In the genomic region with DNA sequence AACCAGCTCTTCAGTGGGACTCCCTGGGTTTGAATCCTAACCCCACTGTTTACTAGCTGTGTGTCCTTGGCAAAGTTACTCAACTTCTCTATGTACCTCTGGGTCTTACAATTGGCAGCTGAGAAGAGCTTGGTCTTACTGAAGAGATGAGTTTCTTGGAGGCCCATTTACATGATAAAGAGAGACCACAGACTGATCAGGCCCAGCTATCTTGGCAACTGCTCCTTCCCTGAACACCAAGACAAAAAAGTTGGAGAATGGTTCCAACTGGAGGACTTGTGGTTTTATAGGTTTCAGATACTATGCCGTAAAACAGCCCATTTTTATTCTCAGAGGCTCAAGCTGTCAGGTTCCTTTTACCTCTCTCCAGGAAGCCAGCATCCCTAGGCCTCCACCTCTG, we compare ENCODE assay signal across 23 cellular contexts.
"Had no signal": no experiment of that assay in that cellular context is flagged by ENCODE, and none has a peak within 500 bp of the region (broad histone marks: within the 10 kb centered on the region; RNA-seq: fewer than 3 reads in every experiment).

No MANE protein-coding gene starts in this region.

- ATAC-seq: foreskin keratinocyte; gastroesophageal sphincter; heart left ventricle; left cardiac atrium; left lung; mucosa of descending colon; natural killer cell treated with Interleukin-12 subunit alpha and Interleukin-12 subunit beta and Interleukin-15 and Interleukin-18, amount 100 ng/mL, for 72 hours; psoas muscle; right cardiac atrium; stimulated activated naive B cell treated with anti-CD40 and anti-IgM and Interleukin-4, amounts not matched to agents 10 μg/mL and 1 μg/mL and 100 μg/mL, for 72 hours; upper lobe of right lung had no signal

- H3K4me1 ChIP-seq: gastroesophageal sphincter, left lung, sigmoid colon, transverse colon, upper lobe of right lung, uterus had no signal

- H3K4me3 ChIP-seq: dorsolateral prefrontal cortex, gastroesophageal sphincter, heart left ventricle, hepatocyte, left lung, mucosa of descending colon, neural progenitor cell, psoas muscle, sigmoid colon, thoracic aorta, transverse colon, upper lobe of right lung, uterus had no signal

- H3K27ac ChIP-seq: dorsolateral prefrontal cortex, foreskin keratinocyte, gastroesophageal sphincter, heart left ventricle, hepatocyte, left lung, neural progenitor cell, psoas muscle, sigmoid colon, thoracic aorta, transverse colon, upper lobe of right lung, uterus had no signal

- H3K9ac ChIP-seq: neural progenitor cell had no signal

- H3K36me3 Mint-ChIP-seq: naive B cell; natural killer cell treated with Interleukin-12 subunit alpha and Interleukin-12 subunit beta and Interleukin-15 and Interleukin-18, amount 100 ng/mL, for 72 hours; neural progenitor cell; stimulated activated naive B cell treated with anti-CD40 and anti-IgM and Interleukin-4, amounts not matched to agents 10 μg/mL and 1 μg/mL and 100 μg/mL, for 72 hours had no signal

- H3K9me3 ChIP-seq: gastroesophageal sphincter, left lung, mucosa of descending colon, psoas muscle, sigmoid colon, thoracic aorta, transverse colon, upper lobe of right lung, uterus had no signal

- DNase-seq: dorsolateral prefrontal cortex; effector CD4-positive, alpha-beta T cell; foreskin keratinocyte; heart left ventricle; left cardiac atrium; left lung; mesenchymal stem cell; mucosa of descending colon; naive B cell; psoas muscle; right cardiac atrium; sigmoid colon; stimulated activated naive B cell treated with anti-CD40 and anti-IgM and Interleukin-4, amounts not matched to agents 10 μg/mL and 1 μg/mL and 100 μg/mL, for 72 hours; transverse colon; upper lobe of right lung; uterus had no signal

- H3K36me3 ChIP-seq: gastroesophageal sphincter, heart left ventricle, left lung, neural progenitor cell, sigmoid colon, thoracic aorta, transverse colon, upper lobe of right lung, uterus had no signal

- H3K4me1 Mint-ChIP-seq: mesothelial cell of epicardium had no signal

- H3K27ac Mint-ChIP-seq: mesothelial cell of epicardium; naive B cell; natural killer cell treated with Interleukin-12 subunit alpha and Interleukin-12 subunit beta and Interleukin-15 and Interleukin-18, amount 100 ng/mL, for 72 hours; neural progenitor cell; stimulated activated naive B cell treated with anti-CD40 and anti-IgM and Interleukin-4, amounts not matched to agents 10 μg/mL and 1 μg/mL and 100 μg/mL, for 72 hours; stimulated activated naive CD8-positive, alpha-beta T cell treated with anti-CD3 and anti-CD28 coated beads, Interleukin-15, Interleukin-2, amounts not matched to agents 100 ng/mL and 50 ng/mL, for 24 hours had no signal

- H3K27me3 Mint-ChIP-seq: naive B cell; natural killer cell treated with Interleukin-12 subunit alpha and Interleukin-12 subunit beta and Interleukin-15 and Interleukin-18, amount 100 ng/mL, for 72 hours; stimulated activated naive B cell treated with anti-CD40 and anti-IgM and Interleukin-4, amounts not matched to agents 10 μg/mL and 1 μg/mL and 100 μg/mL, for 72 hours; stimulated activated naive CD8-positive, alpha-beta T cell treated with anti-CD3 and anti-CD28 coated beads, Interleukin-15, Interleukin-2, amounts not matched to agents 100 ng/mL and 50 ng/mL, for 24 hours had no signal

- H3K9me3 Mint-ChIP-seq: mesothelial cell of epicardium; natural killer cell treated with Interleukin-12 subunit alpha and Interleukin-12 subunit beta and Interleukin-15 and Interleukin-18, amount 100 ng/mL, for 72 hours; neural progenitor cell; stimulated activated naive B cell treated with anti-CD40 and anti-IgM and Interleukin-4, amounts not matched to agents 10 μg/mL and 1 μg/mL and 100 μg/mL, for 72 hours; stimulated activated naive CD8-positive, alpha-beta T cell treated with anti-CD3 and anti-CD28 coated beads, Interleukin-15, Interleukin-2, amounts not matched to agents 100 ng/mL and 50 ng/mL, for 24 hours had no signal

- H3K27me3 ChIP-seq: dorsolateral prefrontal cortex, foreskin keratinocyte, gastroesophageal sphincter, heart left ventricle, hepatocyte, left lung, neural progenitor cell, sigmoid colon, transverse colon, upper lobe of right lung, uterus had no signal

- H3K4me3 Mint-ChIP-seq: mesothelial cell of epicardium; natural killer cell treated with Interleukin-12 subunit alpha and Interleukin-12 subunit beta and Interleukin-15 and Interleukin-18, amount 100 ng/mL, for 72 hours; neural progenitor cell; stimulated activated naive B cell treated with anti-CD40 and anti-IgM and Interleukin-4, amounts not matched to agents 10 μg/mL and 1 μg/mL and 100 μg/mL, for 72 hours; stimulated activated naive CD8-positive, alpha-beta T cell treated with anti-CD3 and anti-CD28 coated beads, Interleukin-15, Interleukin-2, amounts not matched to agents 100 ng/mL and 50 ng/mL, for 24 hours had no signal
